Comparison of ENCODE assay signal across 12 cellular contexts in genomic region chr11:126163074-126163700, GRCh38.
DNase-seq lines count a peak whose midpoint lies in the region; ATAC-seq and TF ChIP-seq lines count a peak whose summit lies in the region.
"Had no signal": no experiment of that assay in that cellular context is flagged by ENCODE, and none has a peak within 500 bp of the region (broad histone marks: within the 10 kb centered on the region; RNA-seq: fewer than 3 reads in every experiment).

No MANE protein-coding gene starts in this region.

- no peak for TF ChIP-seq CTCF in fibroblast of mammary gland (conservative IDR thresholded peaks at IDR 0.05; ENCODE audit: control insufficient read depth, insufficient read depth, low read depth, low read length)

- no peak for ATAC-seq in HG03196 (IDR thresholded peaks at IDR 0.05; ENCODE audit: unreplicated experiment)

- DNase-seq in ELR (ENCODE audit: low read depth) (peak; percentile 82), NCI-H82 (lab: John Stamatoyannopoulos, UW) (peak; percentile 64), fibroblast of mammary gland (ENCODE audit: low read depth) (peak; percentile 88), retina (peak; percentile 88), activated gamma-delta T cell treated with Interleukin-2 at 50 U/mL for 16 hours (no peak), DMS153 treated with DMSO at 0.1 percent for 48 hours (lab: John Stamatoyannopoulos, UW; ENCODE audit: unreplicated experiment) (no peak)
- DNase-seq in activated naive CD4-positive, alpha-beta T cell treated with Interleukin-2 at 50 U/mL for 16 hours, result no peak
- DNase-seq: activated B cell treated with CpG ODN at 0.5 μM for 24 hours, left ventricle myocardium inferior, NCI-H187 treated with DMSO at 0.1 percent for 48 hours had no signal

- H3K4me3 ChIP-seq in fibroblast of mammary gland (ENCODE audit: control insufficient read depth, low read depth, low read length), result no peak overlapping the region
- H3K4me3 ChIP-seq: cardiac muscle cell, left ventricle myocardium inferior had no signal

Comparison
In these comparisons a context has a peak if more than half of its experiments do, and no peak if none do; other contexts are left out.
1. DNase-seq: peak in ELR (single experiment), NCI-H82 (single experiment), fibroblast of mammary gland (single experiment) and retina (single experiment); none in activated naive CD4-positive, alpha-beta T cell treated with Interleukin-2 at 50 U/mL for 16 hours (single experiment), activated gamma-delta T cell treated with Interleukin-2 at 50 U/mL for 16 hours (single experiment) and DMS153 treated with DMSO at 0.1 percent for 48 hours (single experiment).